In genomic region chr15:68192804-68193521, GRCh38 we compare ENCODE assay signal across 19 cellular contexts. TPM values are rescaled to one million over a fixed set of nuclear protein-coding genes. Genes with fewer than 3 reads are reported as not detected.
DNase-seq lines count a peak whose midpoint lies in the region; ATAC-seq and TF ChIP-seq lines count a peak whose summit lies in the region.
"Had no signal": no experiment of that assay in that cellular context is flagged by ENCODE, and none has a peak within 500 bp of the region (broad histone marks: within the 10 kb centered on the region; RNA-seq: fewer than 3 reads in every experiment).

No MANE protein-coding gene starts in this region.

- no peaks in the 10 kb centered on the region for H3K79me1 ChIP-seq in H9 (ENCODE audit: insufficient read depth, low read depth, low read length, poor library complexity, severe bottlenecking)

- peaks cover 16 to 18% of the 10 kb centered on the region in 2 experiments for H3K4me1 Mint-ChIP-seq in H9
- no peaks in the 10 kb centered on the region for H3K4me1 Mint-ChIP-seq in activated naive CD8-positive, alpha-beta T cell (ENCODE audit: low read depth)

- H3K27ac Mint-ChIP-seq in H9: peak overlapping the region in 1 of 3 experiments; percentile 32; a peak in 2 of 7 replicates
- peak overlapping the region; percentile 28 for H3K27ac Mint-ChIP-seq in activated naive CD8-positive, alpha-beta T cell
- H3K27ac Mint-ChIP-seq: endodermal cell had no signal

- no peak overlapping the region for H3K27ac ChIP-seq in H9 (ENCODE audit: insufficient read length, low read depth, low read length)
- peak overlapping the region; percentile 14 to 86 (median 76) for H3K27ac ChIP-seq in gastroesophageal sphincter
- H3K27ac ChIP-seq in osteoblast (ENCODE audit: low read depth, low read length): no peak overlapping the region
- H3K27ac ChIP-seq: C4-2B, RWPE1 had no signal

- H3K4me3 Mint-ChIP-seq in H9: no peak overlapping the region
- H3K4me3 Mint-ChIP-seq in activated naive CD8-positive, alpha-beta T cell: no peak overlapping the region
- H3K4me3 Mint-ChIP-seq: endodermal cell had no signal

- no peak overlapping the region for H3K14ac ChIP-seq in H9 (ENCODE audit: insufficient read depth, low read length)

- no peak for TF ChIP-seq CTCF in H9 (conservative IDR thresholded peaks at IDR 0.05)
- no peak for TF ChIP-seq CTCF in gastroesophageal sphincter (IDR thresholded peaks at IDR 0.05)
- TF ChIP-seq CTCF in osteoblast (IDR thresholded peaks at IDR 0.05; ENCODE audit: extremely low read depth, low read depth, low read length): no peak

- peaks cover 11 to 42% (median 28%) of the 10 kb centered on the region in 3 experiments; a peak in 6 of 7 replicates for H3K36me3 Mint-ChIP-seq in H9 (ENCODE audit: insufficient read depth in 1 of 3, low read depth in 3 of 3)
- peaks cover 5% of the 10 kb centered on the region for H3K36me3 Mint-ChIP-seq in activated naive CD8-positive, alpha-beta T cell

- no CpG with 5 or more reads among the region's 5 CpGs for WGBS in H9 (ENCODE audit: extremely low coverage, insufficient read length, low lambda C conversion rate)
- 56 to 81% methylated on average over 2 to 5 of the region's 5 CpGs for WGBS in gastroesophageal sphincter (ENCODE audit: low coverage in 1 of 2), 2 donors

- H3K27me3 ChIP-seq in H9 (ENCODE audit: insufficient read depth, low read length): no peaks in the 10 kb centered on the region
- H3K27me3 ChIP-seq in gastroesophageal sphincter: no peaks in the 10 kb centered on the region
- no peaks in the 10 kb centered on the region for H3K27me3 ChIP-seq in osteoblast (ENCODE audit: insufficient read depth, low read length)

- no peak overlapping the region for H3K9ac ChIP-seq in H9 (ENCODE audit: extremely low read depth, insufficient read length, low read length)

- H3K23ac ChIP-seq in H9 (ENCODE audit: insufficient read length, low read depth, low read length): no peak overlapping the region

- TF ChIP-seq POLR2A in gastroesophageal sphincter (IDR thresholded peaks at IDR 0.05): no peak

- no peak overlapping the region for H2AK5ac ChIP-seq in H9 (ENCODE audit: insufficient read length, low read length)

- H2BK5ac ChIP-seq in H9 (ENCODE audit: insufficient read length, low read length): no peak overlapping the region

- H3T11ph ChIP-seq in H9 (ENCODE audit: low read length): no peak overlapping the region

- H4K8ac ChIP-seq in H9 (replicated peaks; ENCODE audit: insufficient read length, low read depth, low read length): peak overlapping the region; percentile 34

- DNase-seq in H9 (no peak), osteoblast (ENCODE audit: insufficient read length, low spot score, missing footprints) (peak; percentile 8), A172 (ENCODE audit: low spot score) (no peak), COLO668 (lab: John Stamatoyannopoulos, UW; ENCODE audit: unreplicated experiment) (no peak)
- DNase-seq: activated T-cell treated with anti-CD3 and anti-CD28 coated beads for 4 hours; GF-D8; glutamatergic neuron; left colon; NCI-H187; NCI-H524; stimulated activated naive CD4-positive, alpha-beta T cell treated with Interleukin-2 at 50 U/mL for 16 hours had no signal

- H2BK120ac ChIP-seq in H9 (ENCODE audit: low read depth, low read length, poor library complexity, severe bottlenecking): no peak overlapping the region

- ATAC-seq in gastroesophageal sphincter (no peak), HG03045 (IDR thresholded peaks at IDR 0.05; ENCODE audit: unreplicated experiment) (no peak), GM18517 (IDR thresholded peaks at IDR 0.05; ENCODE audit: unreplicated experiment) (no peak)
- ATAC-seq: left colon had no signal

- no peak overlapping the region for H4K5ac ChIP-seq in H9 (ENCODE audit: insufficient read length, low read depth, low read length)

- no peak overlapping the region for H2BK12ac ChIP-seq in H9 (ENCODE audit: insufficient read length, low read depth, low read length)

- H3K56ac ChIP-seq in H9 (ENCODE audit: insufficient read length, low read depth, low read length): no peak overlapping the region

- H3K36me3 ChIP-seq in gastroesophageal sphincter: peaks cover 0 to 28% of the 10 kb centered on the region in 2 donors
- H3K36me3 ChIP-seq in osteoblast (ENCODE audit: insufficient read depth, low read length): peaks cover 47% of the 10 kb centered on the region

- no peaks in the 10 kb centered on the region for H3K9me3 Mint-ChIP-seq in H9
- no peaks in the 10 kb centered on the region for H3K9me3 Mint-ChIP-seq in activated naive CD8-positive, alpha-beta T cell (ENCODE audit: low read depth)
- H3K9me3 Mint-ChIP-seq: endodermal cell had no signal

- no peak overlapping the region for H2BK15ac ChIP-seq in H9 (ENCODE audit: low read depth, low read length)

- H3K9me3 ChIP-seq in H9 (ENCODE audit: control insufficient read depth, low read depth, low read length) (no peaks in the 10 kb centered on the region), gastroesophageal sphincter (no peaks in the 10 kb centered on the region), osteoblast (ENCODE audit: low read depth, low read length) (no peaks in the 10 kb centered on the region)
- H3K9me3 ChIP-seq: HAP-1 had no signal

- H3K4ac ChIP-seq in H9 (ENCODE audit: low read depth, low read length): no peak overlapping the region

- H3K4me3 ChIP-seq in gastroesophageal sphincter (no peak overlapping the region), osteoblast (ENCODE audit: insufficient read depth, low read length) (no peak overlapping the region)
- H3K4me3 ChIP-seq: HAP-1 had no signal

- no peak overlapping the region for H2BK20ac ChIP-seq in H9 (ENCODE audit: low read depth, low read length, poor library complexity, severe bottlenecking)

- H3K23me2 ChIP-seq in H9 (ENCODE audit: insufficient read length, low read depth, low read length, poor library complexity, severe bottlenecking): no peaks in the 10 kb centered on the region

- H3K4me2 ChIP-seq in H9 (ENCODE audit: insufficient read depth, insufficient read length, low read length): no peak overlapping the region
- H3K4me2 ChIP-seq in osteoblast (ENCODE audit: insufficient read depth, low read length): no peak overlapping the region

- H4K91ac ChIP-seq in H9 (ENCODE audit: insufficient read length, low read depth, low read length): no peak overlapping the region

- TF ChIP-seq EP300 in gastroesophageal sphincter (IDR thresholded peaks at IDR 0.05): no peak

- H4K20me1 ChIP-seq in H9 (ENCODE audit: control insufficient read depth, insufficient read depth, insufficient read length) (no peaks in the 10 kb centered on the region), osteoblast (ENCODE audit: insufficient read depth, low read length) (peaks cover 4% of the 10 kb centered on the region)

- H3K27me3 Mint-ChIP-seq in H9 (ENCODE audit: low read depth): no peaks in the 10 kb centered on the region; the same call in none of the 2 replicates
- no peaks in the 10 kb centered on the region for H3K27me3 Mint-ChIP-seq in activated naive CD8-positive, alpha-beta T cell

- H2AFZ ChIP-seq in H9 (ENCODE audit: low read length): no peak overlapping the region
- no peak overlapping the region for H2AFZ ChIP-seq in osteoblast (ENCODE audit: low read length)

- H3K4me1 ChIP-seq in H9 (ENCODE audit: insufficient read depth, low read length) (no peaks in the 10 kb centered on the region; the same call in 1 of the 2 replicates), gastroesophageal sphincter (peaks cover 12 to 62% (median 13%) of the 10 kb centered on the region in 3 donors), osteoblast (ENCODE audit: insufficient read depth, low read length) (no peaks in the 10 kb centered on the region)
- H3K4me1 ChIP-seq: HAP-1 had no signal

- no peaks in the 10 kb centered on the region for H3K79me2 ChIP-seq in H9 (ENCODE audit: insufficient read depth, low read length)
- no peaks in the 10 kb centered on the region for H3K79me2 ChIP-seq in osteoblast (ENCODE audit: insufficient read depth, low read length)

- H3K18ac ChIP-seq in H9 (ENCODE audit: insufficient read length, low read depth, low read length): no peak overlapping the region

RNA-seq across cellular contexts. Expression of gene CALML4, which starts 12.2 kb away (rescaled TPM):
- total RNA-seq in H9 (2021): 8.2 and 11.8 TPM in 2 replicates
- 10 to 100 TPM; 16.8 to 77.8 (median 48.9) TPM for total RNA-seq in gastroesophageal sphincter
- 1.2 and 2.2 TPM in 2 replicates for total RNA-seq in osteoblast
- total RNA-seq in A172 (2014; rRNA removed; shearing (Covaris generic)): 1.4 and 5.2 TPM in 2 replicates

RNA-seq across cellular contexts. Expression of gene CLN6, which starts 36.6 kb away (rescaled TPM):
- total RNA-seq in H9 (2021) (68.7 and 71.9 TPM in 2 replicates), gastroesophageal sphincter (10 to 100 TPM in 3 of 4 donors, 1 to 10 TPM in 1; 6.1 to 14.9 (median 13.3) TPM), osteoblast (15.2 and 20.3 TPM in 2 replicates)
- total RNA-seq in A172 (2014; rRNA removed; shearing (Covaris generic)): 22.8 and 26.1 TPM in 2 replicates

Comparison
In these comparisons a context has a peak if more than half of its experiments do, and no peak if none do; other contexts are left out.
1. H3K27ac ChIP-seq: peak in gastroesophageal sphincter (4 of 4); none in H9 (single experiment) and osteoblast (single experiment).